33 cellular contexts compared by ENCODE assay signal in the genomic region with DNA sequence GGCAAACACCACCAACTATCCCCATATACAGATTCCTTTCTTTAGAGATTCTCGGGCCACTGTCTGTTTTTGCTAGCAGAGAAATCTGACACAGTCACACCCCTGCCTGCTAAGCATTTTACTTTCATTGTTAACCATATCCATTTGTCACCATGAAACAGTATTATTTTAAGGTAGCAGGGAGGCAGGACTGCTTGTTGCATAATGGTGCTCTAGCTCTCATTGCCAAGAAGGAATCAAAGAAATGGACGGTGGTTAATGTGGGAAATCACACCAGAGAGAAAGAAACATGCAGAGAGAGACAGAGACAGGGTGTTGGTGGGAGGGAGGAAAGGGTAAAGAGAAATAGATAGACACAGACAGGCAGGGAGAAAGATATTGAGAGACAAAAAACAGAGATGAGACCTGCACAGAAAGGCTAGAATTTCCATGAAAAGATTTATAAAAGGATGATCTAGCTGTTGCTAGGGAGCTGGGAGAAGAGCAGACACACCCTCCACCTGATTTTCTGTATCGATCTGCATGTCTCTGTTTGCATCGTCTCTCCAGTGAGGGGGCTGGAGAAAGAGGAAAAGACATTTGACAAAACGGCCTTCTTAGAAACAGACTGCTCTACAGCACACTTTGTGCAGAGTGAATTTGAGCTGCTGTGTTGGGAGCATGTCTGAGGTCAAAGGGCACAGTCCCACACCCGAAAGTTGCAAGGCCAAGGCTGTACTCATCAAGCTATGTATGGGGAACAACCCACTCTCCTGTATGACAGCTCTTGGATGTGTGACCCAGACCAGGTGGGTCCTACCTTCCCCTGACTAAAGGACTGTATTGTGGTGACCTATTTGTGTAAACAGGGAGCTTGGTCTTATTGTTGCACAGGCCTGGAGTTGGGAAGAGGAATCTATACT.
DNase-seq lines count a peak whose midpoint lies in the region; TF ChIP-seq lines count a peak whose summit lies in the region.
"Had no signal": no experiment of that assay in that cellular context is flagged by ENCODE, and none has a peak within 500 bp of the region (broad histone marks: within the 10 kb centered on the region; RNA-seq: fewer than 3 reads in every experiment).

No MANE protein-coding gene starts in this region.

- TF ChIP-seq CTCF in H9 (conservative IDR thresholded peaks at IDR 0.05) (no peak), tibial artery (IDR thresholded peaks at IDR 0.05) (no peak)

- H2BK5ac ChIP-seq in H9 (ENCODE audit: insufficient read length, low read length) (no peak overlapping the region), neuronal stem cell (ENCODE audit: low read length) (no peak overlapping the region)

- H4K91ac ChIP-seq in H9 (ENCODE audit: insufficient read length, low read depth, low read length), result no peak overlapping the region
- H4K91ac ChIP-seq in neuronal stem cell (ENCODE audit: low read depth, low read length, poor library complexity), result no peak overlapping the region

- H4K5ac ChIP-seq in H9 (ENCODE audit: insufficient read length, low read depth, low read length), result no peak overlapping the region

- WGBS in H9 (ENCODE audit: extremely low coverage, insufficient read length, low lambda C conversion rate), result no CpG with 5 or more reads among the region's 6 CpGs
- no CpG with 5 or more reads among the region's 6 CpGs for WGBS in neuronal stem cell (ENCODE audit: extremely low coverage in 2 of 2, insufficient read length in 2 of 2, insufficient replicate concordance in 1 of 2), 2 donors

- H3K18ac ChIP-seq in H9 (ENCODE audit: insufficient read length, low read depth, low read length) (no peak overlapping the region), neuronal stem cell (ENCODE audit: low read length) (no peak overlapping the region)

- H3K27me3 Mint-ChIP-seq in H9 (ENCODE audit: low read depth), result no peaks in the 10 kb centered on the region
- H3K27me3 Mint-ChIP-seq: activated CD4-positive, alpha-beta memory T cell treated with anti-CD3 and anti-CD28 coated beads, Interleukin-2, amount 10 ng/mL, durations not matched to agents 7 days and 5 days had no signal

- H3K23ac ChIP-seq in H9 (ENCODE audit: insufficient read length, low read depth, low read length) (no peak overlapping the region), neuronal stem cell (ENCODE audit: low read depth, low read length, poor library complexity) (no peak overlapping the region)

- H3K36me3 Mint-ChIP-seq in H9 (ENCODE audit: insufficient read depth in 1 of 3, low read depth in 3 of 3), result no peaks in the 10 kb centered on the region; a peak in 1 of 7 replicates

- H3K9me3 ChIP-seq in H9 (ENCODE audit: control insufficient read depth, low read depth, low read length) (no peaks in the 10 kb centered on the region), neuronal stem cell (replicated peaks in 1 of 2; ENCODE audit: control insufficient read depth in 2 of 2, insufficient read depth in 1 of 2, low read depth in 1 of 2, low read length in 2 of 2) (no peaks in the 10 kb centered on the region), tibial artery (no peaks in the 10 kb centered on the region)
- H3K9me3 ChIP-seq: Caco-2, left ventricle myocardium inferior, psoas muscle, upper lobe of right lung had no signal

- H3K27ac ChIP-seq in H9 (ENCODE audit: insufficient read length, low read depth, low read length) (no peak overlapping the region), cingulate gyrus (ENCODE audit: low read depth, low read length) (peak overlapping the region; percentile 33), neuronal stem cell (replicated peaks; ENCODE audit: low read length) (no peak overlapping the region), tibial artery (no peak overlapping the region)
- H3K27ac ChIP-seq: cardiac muscle cell, epithelial cell of prostate, GM23248, left ventricle myocardium inferior, psoas muscle, upper lobe of right lung had no signal

- no peaks in the 10 kb centered on the region for H3K79me1 ChIP-seq in H9 (ENCODE audit: insufficient read depth, low read depth, low read length, poor library complexity, severe bottlenecking)
- H3K79me1 ChIP-seq in neuronal stem cell (ENCODE audit: low read depth, low read length), result no peaks in the 10 kb centered on the region

- no peak overlapping the region for H3K4me3 ChIP-seq in neuronal stem cell (ENCODE audit: low read length in 2 of 2)
- H3K4me3 ChIP-seq in tibial artery, result no peak overlapping the region
- H3K4me3 ChIP-seq: cardiac muscle cell, GM23248, K562, left ventricle myocardium inferior, psoas muscle, upper lobe of right lung had no signal

- no peaks in the 10 kb centered on the region; a peak in 1 of 5 replicates for H3K9me3 Mint-ChIP-seq in H9
- H3K9me3 Mint-ChIP-seq: T-helper 2 cell treated with Interferon-gamma antibody and Interleukin-4, amounts not matched to agents 5 μg/mL and 100 μg/mL, for 36 hours had no signal

- H4K20me1 ChIP-seq in H9 (ENCODE audit: control insufficient read depth, insufficient read depth, insufficient read length), result no peaks in the 10 kb centered on the region

- DNase-seq in H9 (no peak), NCI-H69 (lab: John Stamatoyannopoulos, UW) (peak; percentile 13), neuronal stem cell (ENCODE audit: low spot score) (no peak), OCI-M2 (lab: John Stamatoyannopoulos, UW; ENCODE audit: unreplicated experiment) (no peak), tibial artery (no peak), SKM-1 (lab: John Stamatoyannopoulos, UW; ENCODE audit: unreplicated experiment) (no peak), amygdala (lab: John Stamatoyannopoulos, UW) (no peak)
- DNase-seq: activated CD4-positive, alpha-beta memory T cell treated with anti-CD3 and anti-CD28 coated beads, Interleukin-2, amount 10 ng/mL, durations not matched to agents 7 days and 5 days; activated CD4-positive, alpha-beta T cell treated with anti-CD3 and anti-CD28 coated beads for 1 hour; activated CD8-positive, alpha-beta memory T cell treated with anti-CD3 and anti-CD28 coated beads, Interleukin-2, amount 50 U/mL, for 4 hours; activated naive CD4-positive, alpha-beta T cell treated with anti-CD3 and anti-CD28 coated beads, Interleukin-2, amount 50 U/mL, for 16 hours; Caco-2; cortex of kidney; DMS79 treated with DMSO at 0.1 percent for 48 hours; effector memory CD4-positive, alpha-beta T cell; GF-D8; GM23248; left ventricle myocardium inferior; NCI-H1105; NCI-H2029 treated with DMSO at 0.1 percent for 48 hours; NCI-H226; NCI-H526 treated with DMSO at 0.1 percent for 48 hours; occipital lobe; psoas muscle; Right ventricle myocardium superior; stimulated activated CD4-positive, alpha-beta T cell treated with anti-CD3 and anti-CD28 coated beads, Interleukin-15, amount 100 ng/mL, for 24 hours; stimulated activated CD4-positive, alpha-beta T cell treated with anti-CD3 and anti-CD28 coated beads, Interleukin-4, amount 100 ng/mL, for 4 hours; upper lobe of right lung had no signal

- H3K36me3 ChIP-seq in neuronal stem cell (replicated peaks in 1 of 2; ENCODE audit: control insufficient read depth in 2 of 2, insufficient read depth in 2 of 2, low read length in 2 of 2), result no peaks in the 10 kb centered on the region
- H3K36me3 ChIP-seq in tibial artery, result no peaks in the 10 kb centered on the region
- H3K36me3 ChIP-seq: cardiac muscle cell, left ventricle myocardium inferior, upper lobe of right lung had no signal

- H3K4me2 ChIP-seq in H9 (ENCODE audit: insufficient read depth, insufficient read length, low read length) (no peak overlapping the region), neuronal stem cell (ENCODE audit: insufficient read depth, low read length, poor library complexity, severe bottlenecking) (no peak overlapping the region)

- H3K4ac ChIP-seq in H9 (ENCODE audit: low read depth, low read length) (no peak overlapping the region), neuronal stem cell (ENCODE audit: low read length) (no peak overlapping the region)

- H2BK20ac ChIP-seq in H9 (ENCODE audit: low read depth, low read length, poor library complexity, severe bottlenecking), result no peak overlapping the region

- H3K27me3 ChIP-seq in H9 (ENCODE audit: insufficient read depth, low read length) (no peaks in the 10 kb centered on the region), neuronal stem cell (ENCODE audit: control insufficient read depth in 3 of 3, insufficient read depth in 3 of 3, low read depth in 1 of 3, low read length in 3 of 3) (no peaks in the 10 kb centered on the region), tibial artery (no peaks in the 10 kb centered on the region)
- H3K27me3 ChIP-seq: cardiac muscle cell, upper lobe of right lung had no signal

- H4K8ac ChIP-seq in H9 (replicated peaks; ENCODE audit: insufficient read length, low read depth, low read length) (no peak overlapping the region), neuronal stem cell (ENCODE audit: low read depth, low read length) (no peak overlapping the region)

- H2BK120ac ChIP-seq in H9 (ENCODE audit: low read depth, low read length, poor library complexity, severe bottlenecking), result no peak overlapping the region
- H2BK120ac ChIP-seq in neuronal stem cell (ENCODE audit: low read depth, low read length), result no peak overlapping the region

- peaks cover 8% of the 10 kb centered on the region for H3K4me1 ChIP-seq in H9 (ENCODE audit: insufficient read depth, low read length)
- peaks cover 22 to 26% of the 10 kb centered on the region in 2 donors for H3K4me1 ChIP-seq in neuronal stem cell (ENCODE audit: control insufficient read depth in 2 of 2, insufficient read depth in 1 of 2, low read depth in 1 of 2, low read length in 2 of 2)
- H3K4me1 ChIP-seq in tibial artery, result peaks cover 0 to 53% (median 19%) of the 10 kb centered on the region in 4 donors
- H3K4me1 ChIP-seq: Caco-2, left ventricle myocardium inferior, psoas muscle, upper lobe of right lung had no signal

- H2BK12ac ChIP-seq in H9 (ENCODE audit: insufficient read length, low read depth, low read length), result no peak overlapping the region
- no peak overlapping the region for H2BK12ac ChIP-seq in neuronal stem cell (ENCODE audit: low read length)

- intact Hi-C loops in tibial artery (cut with DNase I; ENCODE audit: low total_unique reads), result no loop called here

- no peak overlapping the region for H3T11ph ChIP-seq in H9 (ENCODE audit: low read length)

- no peak overlapping the region for H2BK15ac ChIP-seq in H9 (ENCODE audit: low read depth, low read length)
- no peak overlapping the region for H2BK15ac ChIP-seq in neuronal stem cell (ENCODE audit: low read length)

- no peak overlapping the region for H3K4me3 Mint-ChIP-seq in H9
- H3K4me3 Mint-ChIP-seq: activated CD4-positive, alpha-beta memory T cell treated with anti-CD3 and anti-CD28 coated beads, Interleukin-2, amount 10 ng/mL, durations not matched to agents 7 days and 5 days; T-helper 2 cell treated with Interferon-gamma antibody and Interleukin-4, amounts not matched to agents 5 μg/mL and 100 μg/mL, for 36 hours had no signal

- no peak overlapping the region for H2AFZ ChIP-seq in H9 (ENCODE audit: low read length)
- H2AFZ ChIP-seq in neuronal stem cell (ENCODE audit: low read length), result peak overlapping the region; percentile 57
- H2AFZ ChIP-seq: GM23248 had no signal

- no peaks in the 10 kb centered on the region for H3K79me2 ChIP-seq in H9 (ENCODE audit: insufficient read depth, low read length)

- H2AK5ac ChIP-seq in H9 (ENCODE audit: insufficient read length, low read length) (no peak overlapping the region), neuronal stem cell (ENCODE audit: low read depth, low read length) (no peak overlapping the region)

- peaks cover 26 to 29% of the 10 kb centered on the region in 2 experiments for H3K4me1 Mint-ChIP-seq in H9
- H3K4me1 Mint-ChIP-seq: activated CD4-positive, alpha-beta memory T cell treated with anti-CD3 and anti-CD28 coated beads, Interleukin-2, amount 10 ng/mL, durations not matched to agents 7 days and 5 days had no signal

- H3K14ac ChIP-seq in H9 (ENCODE audit: insufficient read depth, low read length) (no peak overlapping the region), neuronal stem cell (ENCODE audit: low read length) (no peak overlapping the region)

- peak overlapping the region in 2 of 3 experiments; percentile 28 to 37; a peak in 3 of 7 replicates for H3K27ac Mint-ChIP-seq in H9
- H3K27ac Mint-ChIP-seq: activated CD4-positive, alpha-beta memory T cell treated with anti-CD3 and anti-CD28 coated beads, Interleukin-2, amount 10 ng/mL, durations not matched to agents 7 days and 5 days; T-helper 2 cell treated with Interferon-gamma antibody and Interleukin-4, amounts not matched to agents 5 μg/mL and 100 μg/mL, for 36 hours had no signal

- H3K56ac ChIP-seq in H9 (ENCODE audit: insufficient read length, low read depth, low read length), result no peak overlapping the region

- H3K23me2 ChIP-seq in H9 (ENCODE audit: insufficient read length, low read depth, low read length, poor library complexity, severe bottlenecking), result no peaks in the 10 kb centered on the region

- H3K9ac ChIP-seq in H9 (ENCODE audit: extremely low read depth, insufficient read length, low read length) (no peak overlapping the region), neuronal stem cell (ENCODE audit: low read depth, low read length, poor library complexity) (no peak overlapping the region)
- H3K9ac ChIP-seq: GM23248 had no signal
